19 cellular contexts compared by ENCODE assay signal in genomic region chr3:57029383-57029782, GRCh38. TPM values are rescaled to one million over a fixed set of nuclear protein-coding genes. Genes with fewer than 3 reads are reported as not detected.
"Had no signal": no experiment of that assay in that cellular context is flagged by ENCODE, and none has a peak within 500 bp of the region (broad histone marks: within the 10 kb centered on the region; RNA-seq: fewer than 3 reads in every experiment).

No MANE protein-coding gene starts in this region.

- H3K4me1 Mint-ChIP-seq: activated CD4-positive, alpha-beta T cell treated with anti-CD3 and anti-CD28 coated beads for 36 hours; activated naive CD4-positive, alpha-beta T cell treated with anti-CD3 and anti-CD28 coated beads, Interleukin-2, amount 50 U/mL, for 24 hours; central memory CD8-positive, alpha-beta T cell; T-helper 17 cell had no signal

- H3K27ac ChIP-seq: ascending aorta, body of pancreas, PC-9, WERI-Rb-1 had no signal

- H3K4me2 ChIP-seq: PC-9 had no signal

- H3K27ac Mint-ChIP-seq: activated CD4-positive, alpha-beta T cell treated with anti-CD3 and anti-CD28 coated beads for 36 hours; activated CD8-positive, alpha-beta T cell treated with anti-CD3 and anti-CD28 coated beads, Interleukin-2, amount 10 ng/mL, durations not matched to agents 7 days and 5 days; activated naive CD4-positive, alpha-beta T cell treated with anti-CD3 and anti-CD28 coated beads, Interleukin-2, amount 50 U/mL, for 24 hours; T-helper 17 cell had no signal

- H2AFZ ChIP-seq: PC-9 had no signal

- H3K9me3 ChIP-seq: ascending aorta, body of pancreas had no signal

- H3K4me3 Mint-ChIP-seq: activated CD4-positive, alpha-beta T cell treated with anti-CD3 and anti-CD28 coated beads for 36 hours; activated CD8-positive, alpha-beta T cell treated with anti-CD3 and anti-CD28 coated beads, Interleukin-2, amount 10 ng/mL, durations not matched to agents 7 days and 5 days; activated naive CD4-positive, alpha-beta T cell treated with anti-CD3 and anti-CD28 coated beads, Interleukin-2, amount 50 U/mL, for 24 hours; central memory CD8-positive, alpha-beta T cell; T-helper 17 cell had no signal

- H3K27me3 ChIP-seq: ascending aorta, body of pancreas had no signal

- H3K36me3 Mint-ChIP-seq: activated naive CD4-positive, alpha-beta T cell treated with anti-CD3 and anti-CD28 coated beads, Interleukin-2, amount 50 U/mL, for 24 hours had no signal

- DNase-seq: activated CD4-positive, alpha-beta T cell treated with anti-CD3 and anti-CD28 coated beads for 36 hours; activated CD4-positive, alpha-beta T cell treated with anti-CD3 and anti-CD28 coated beads, Interleukin-2, amount 50 U/mL, for 1 hour; activated CD8-positive, alpha-beta memory T cell treated with anti-CD3 and anti-CD28 coated beads, Interleukin-2, amount 50 U/mL, for 48 hours; activated CD8-positive, alpha-beta T cell treated with anti-CD3 and anti-CD28 coated beads, Interleukin-2, amount 10 ng/mL, durations not matched to agents 7 days and 5 days; activated T-cell treated with anti-CD3 and anti-CD28 coated beads, Interleukin-2, amount 50 U/mL, for 1 hour; amniotic stem cell; Kasumi-1; NCI-H1436 treated with DMSO at 0.1 percent for 48 hours; NCI-H2081; PC-9; SHP77 treated with DMSO at 0.1 percent for 48 hours; T-helper 17 cell; T1000; WERI-Rb-1 had no signal

- ATAC-seq: activated CD4-positive, alpha-beta T cell treated with anti-CD3 and anti-CD28 coated beads for 36 hours; activated CD8-positive, alpha-beta T cell treated with anti-CD3 and anti-CD28 coated beads, Interleukin-2, amount 10 ng/mL, durations not matched to agents 7 days and 5 days; T-helper 17 cell had no signal

- H3K36me3 ChIP-seq: ascending aorta, WERI-Rb-1 had no signal

- H3K4me1 ChIP-seq: ascending aorta, body of pancreas had no signal

- FAIRE-seq: bronchial epithelial cell had no signal

- H3K4me3 ChIP-seq: ascending aorta, body of pancreas, PC-9 had no signal

- H3K27me3 Mint-ChIP-seq: activated CD4-positive, alpha-beta T cell treated with anti-CD3 and anti-CD28 coated beads for 36 hours had no signal

- H3K9me3 Mint-ChIP-seq: activated naive CD4-positive, alpha-beta T cell treated with anti-CD3 and anti-CD28 coated beads, Interleukin-2, amount 50 U/mL, for 24 hours; central memory CD8-positive, alpha-beta T cell had no signal

RNA-seq across cellular contexts. Expression of gene SPATA12, which starts 31.1 kb away (rescaled TPM):
- total RNA-seq: activated CD4-positive, alpha-beta T cell treated with anti-CD3 and anti-CD28 coated beads for 36 hours; activated CD8-positive, alpha-beta T cell treated with anti-CD3 and anti-CD28 coated beads, Interleukin-2, amount 10 ng/mL, durations not matched to agents 7 days and 5 days; ascending aorta; body of pancreas; bronchial epithelial cell; T-helper 17 cell had no signal
